Comparison of ENCODE assay signal across 8 cellular contexts in genomic region chr6:118565317-118565960, GRCh38. TPM values are rescaled to one million over a fixed set of nuclear protein-coding genes. Genes with fewer than 3 reads are reported as not detected.
DNase-seq lines count a peak whose midpoint lies in the region; ATAC-seq and TF ChIP-seq lines count a peak whose summit lies in the region.

No MANE protein-coding gene starts in this region.

- no peaks in the 10 kb centered on the region for H3K27me3 ChIP-seq in uterus

- H3K27ac ChIP-seq in uterus: no peak overlapping the region

- no peaks in the 10 kb centered on the region for H3K4me1 ChIP-seq in uterus

- TF ChIP-seq CTCF in uterus (IDR thresholded peaks at IDR 0.05): peak in 1 of 4 experiments; percentile 28

- DNase-seq in NCI-H82 (lab: John Stamatoyannopoulos, UW) (peak; percentile 66), NCI-H82 treated with DMSO at 0.1 percent for 48 hours (lab: John Stamatoyannopoulos, UW; ENCODE audit: unreplicated experiment) (no peak), NCI-H526 treated with DMSO at 0.1 percent for 48 hours (lab: John Stamatoyannopoulos, UW) (peak; percentile 48), cerebellum (ENCODE audit: low spot score) (peak; percentile 40), pons (ENCODE audit: low spot score) (peak; percentile 9), uterus (no peak)

- intact Hi-C loops in uterus (cut with DNase I; ENCODE audit: low total_unique reads): no loop called here

- TF ChIP-seq POLR2A in uterus (IDR thresholded peaks at IDR 0.05): no peak

- peak; percentile 99 for ATAC-seq in GM19351 (IDR thresholded peaks at IDR 0.05; ENCODE audit: unreplicated experiment)
- ATAC-seq in HG03159 (IDR thresholded peaks at IDR 0.05; ENCODE audit: unreplicated experiment): peak; percentile 99

- no peaks in the 10 kb centered on the region for H3K9me3 ChIP-seq in uterus

- H3K4me3 ChIP-seq in uterus: no peak overlapping the region

- H3K36me3 ChIP-seq in uterus: no peaks in the 10 kb centered on the region

RNA-seq across cellular contexts. Expression of gene PLN, which starts 17.3 kb away (rescaled TPM):
- 0.45 TPM for total RNA-seq in cerebellum
- total RNA-seq in uterus: 100 to 1,000 TPM in 3 of 4 donors, 10 to 100 TPM in 1; 45.2 to 194 (median 155) TPM

Comparison
In these comparisons a context has a peak if more than half of its experiments do, and no peak if none do; other contexts are left out.
1. DNase-seq: peak in NCI-H82 (single experiment), NCI-H526 treated with DMSO at 0.1 percent for 48 hours (single experiment), cerebellum (single experiment) and pons (single experiment); none in NCI-H82 treated with DMSO at 0.1 percent for 48 hours (single experiment) and uterus (0 of 2).
2. RNA of gene PLN, which starts 17.3 kb away (total RNA-seq): 45.2 to 194 TPM in uterus; 0.45 TPM in cerebellum (single experiment); every median in the first group is over 10 times any median in the second.